In the genomic region with DNA sequence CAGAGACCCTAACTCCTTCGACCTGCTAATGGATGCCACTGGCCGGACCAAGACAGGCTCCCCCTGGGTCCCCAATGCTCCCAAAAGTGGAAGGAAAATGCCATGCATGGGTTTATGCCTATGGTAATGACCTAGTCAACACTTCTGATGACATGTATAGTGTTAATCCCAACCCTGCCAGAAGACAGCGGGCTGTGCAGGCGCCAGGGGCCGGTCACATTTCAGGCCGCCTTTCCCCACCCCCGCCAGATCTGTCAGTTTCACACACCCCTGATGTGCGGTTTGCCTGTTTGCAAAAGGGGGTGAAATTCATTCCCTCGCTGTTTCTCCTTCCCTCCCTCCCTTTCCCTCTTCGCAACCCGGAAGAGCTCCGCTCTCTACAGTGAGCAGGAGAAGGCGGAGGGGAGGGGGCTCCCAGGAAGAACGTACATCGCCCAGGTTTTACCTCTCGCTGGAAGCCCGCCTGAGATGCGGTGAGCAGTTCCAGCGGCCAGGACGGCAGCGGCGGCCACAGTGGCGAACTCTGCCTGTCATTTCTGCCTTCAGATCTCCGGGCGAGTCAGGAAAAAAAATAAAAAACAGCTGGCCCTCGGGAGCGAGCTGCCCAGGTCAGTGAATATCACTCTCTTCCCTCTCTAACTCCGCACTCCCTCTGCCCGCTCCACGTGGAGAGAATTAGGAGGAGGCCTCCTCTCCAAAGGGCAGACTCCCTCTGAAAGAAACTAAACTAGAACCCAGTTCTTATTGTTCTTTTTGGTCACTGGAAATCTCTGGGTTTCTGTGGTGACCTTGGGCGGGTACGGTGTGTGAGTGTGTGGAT, we compare ENCODE assay signal across 8 cellular contexts. TPM values are rescaled to one million over a fixed set of nuclear protein-coding genes. Genes with fewer than 3 reads are reported as not detected.
DNase-seq lines count a peak whose midpoint lies in the region; ATAC-seq and TF ChIP-seq lines count a peak whose summit lies in the region.

No MANE protein-coding gene starts in this region.

- peak overlapping the region; percentile 98 for H2AFZ ChIP-seq in mammary epithelial cell (ENCODE audit: low read depth, low read length)

- H3K9ac ChIP-seq in BLaER1 (no peak overlapping the region), mammary epithelial cell (ENCODE audit: insufficient read depth, low read length) (peak overlapping the region; percentile 48)

- DNase-seq in HL-60 (ENCODE audit: low read depth in 1 of 2, low spot score in 1 of 2) (no peak), mammary epithelial cell (peak; percentile 27), natural killer cell (no peak), cerebellar cortex (ENCODE audit: low spot score) (no peak), GM10248 (ENCODE audit: extremely low spot score) (no peak)

- no peak for TF ChIP-seq CTCF in HL-60 (IDR thresholded peaks at IDR 0.05; ENCODE audit: insufficient read depth, low read length)
- TF ChIP-seq CTCF in mammary epithelial cell (conservative IDR thresholded peaks at IDR 0.05 in 1 of 2, IDR thresholded peaks at IDR 0.05 in 1 of 2; ENCODE audit: extremely low read depth in 1 of 2, insufficient read depth in 1 of 2, low read depth in 1 of 2, low read length in 2 of 2): no peak
- TF ChIP-seq CTCF in natural killer cell (IDR thresholded peaks at IDR 0.05): no peak
- TF ChIP-seq CTCF in GM10248 (IDR thresholded peaks at IDR 0.05; ENCODE audit: control extremely low read depth, extremely low read depth, low read depth, missing control alignments): no peak

- H3K36me3 ChIP-seq in BLaER1 (no peaks in the 10 kb centered on the region), mammary epithelial cell (ENCODE audit: insufficient read depth, low read length) (no peaks in the 10 kb centered on the region)

- H3K27me3 ChIP-seq in BLaER1: peaks cover 100% of the 10 kb centered on the region
- peaks cover 23% of the 10 kb centered on the region for H3K27me3 ChIP-seq in HL-60 (ENCODE audit: insufficient read depth, poor library complexity, severe bottlenecking)
- H3K27me3 ChIP-seq in mammary epithelial cell (ENCODE audit: insufficient read depth, low read length): no peaks in the 10 kb centered on the region

- intact Hi-C loops in mammary epithelial cell (cut with micrococcal nuclease) (no loop called here), natural killer cell (cut with micrococcal nuclease) (no loop called here)

- CTCF ChIA-PET in mammary epithelial cell (lab: Charles Lee; ENCODE audit: low non-redundant PET): interaction anchor here (0.6 kb wide), 2 partner anchors 33 to 227 kb away, joined by 4 to 6 read pairs; a partner anchor contains a TSS
- CTCF ChIA-PET in GM10248 (lab: Yijun Ruan, JAX): interaction anchor here (1.1 to 1.8 kb wide), 4 partner anchors 14 to 1163 kb away, joined by 3 to 4 read pairs (median 4); no protein-coding TSS in a partner anchor

- dilution Hi-C loops in mammary epithelial cell (cut with HindIII; ENCODE audit: low sequenced_read_pairs): no loop called here

- POLR2A ChIA-PET in GM10248 (lab: Yijun Ruan, JAX): no interaction called here

- no peaks in the 10 kb centered on the region for H3K79me2 ChIP-seq in mammary epithelial cell (ENCODE audit: insufficient read depth, low read length)

- H3K27ac Mint-ChIP-seq in natural killer cell: peak overlapping the region; percentile 26 to 46

- in situ Hi-C loops in mammary epithelial cell (cut with MboI; ENCODE audit: low sequenced_read_pairs in 2 of 2): no loop called here

- peaks cover 4% of the 10 kb centered on the region; the same call in 1 of the 2 replicates for H3K9me3 ChIP-seq in BLaER1
- no peaks in the 10 kb centered on the region for H3K9me3 ChIP-seq in mammary epithelial cell (replicated peaks; ENCODE audit: insufficient read depth, low read length)

- peaks cover 96% of the 10 kb centered on the region for H4K20me1 ChIP-seq in BLaER1
- H4K20me1 ChIP-seq in mammary epithelial cell (ENCODE audit: insufficient read depth, low read length): no peaks in the 10 kb centered on the region

- peaks cover 79 to 87% of the 10 kb centered on the region in 2 donors for H3K27me3 Mint-ChIP-seq in natural killer cell (ENCODE audit: low read depth in 2 of 2)

- peak; percentile 26 to 40 (median 36) for ATAC-seq in natural killer cell
- ATAC-seq in HG03378 (IDR thresholded peaks at IDR 0.05; ENCODE audit: unreplicated experiment): no peak
- no peak for ATAC-seq in GM19467 (IDR thresholded peaks at IDR 0.05; ENCODE audit: unreplicated experiment)

- peaks cover 18% of the 10 kb centered on the region; the same call in 1 of the 2 replicates for H3K4me1 ChIP-seq in BLaER1
- peaks cover 15% of the 10 kb centered on the region for H3K4me1 ChIP-seq in mammary epithelial cell (ENCODE audit: insufficient read depth, low read length)

- no peaks in the 10 kb centered on the region for H3K9me3 Mint-ChIP-seq in natural killer cell

- H3K4me3 ChIP-seq in BLaER1 (no peak overlapping the region), HL-60 (replicated peaks; ENCODE audit: insufficient read depth, low read length) (peak overlapping the region; percentile 29), mammary epithelial cell (replicated peaks in 1 of 3; ENCODE audit: insufficient read depth in 1 of 3, low read depth in 2 of 3, low read length in 3 of 3) (peak overlapping the region; percentile 46 to 54 (median 50))

- H3K4me2 ChIP-seq in BLaER1 (peak overlapping the region; percentile 25; the same call in 1 of the 2 replicates), mammary epithelial cell (ENCODE audit: insufficient read depth, low read depth, low read length) (peak overlapping the region; percentile 86)

- peaks cover 57 to 83% of the 10 kb centered on the region in 2 donors for H3K4me1 Mint-ChIP-seq in natural killer cell

- H3K27ac ChIP-seq in BLaER1: no peak overlapping the region
- H3K27ac ChIP-seq in HL-60 (replicated peaks): no peak overlapping the region
- H3K27ac ChIP-seq in mammary epithelial cell (ENCODE audit: insufficient read depth, low read depth, low read length): no peak overlapping the region

- H3K4me3 Mint-ChIP-seq in natural killer cell: peak overlapping the region; percentile 39

- BruUV-seq in mammary epithelial cell (replicated peaks; lab: Mats Ljungman, UMichigan): no TSS peak

- no peaks in the 10 kb centered on the region for H3K36me3 Mint-ChIP-seq in natural killer cell

- WGBS in mammary epithelial cell (ENCODE audit: low coverage, missing lambda C conversion rate): 6% methylated on average over 27 of the region's 32 CpGs

RNA-seq across cellular contexts. Expression of a gene that starts 9.4 kb away (rescaled TPM):
- total RNA-seq in mammary epithelial cell (10 to 100 TPM in 1 of 2 donors, 1 to 10 TPM in 1; 7.7 to 20.6 TPM), natural killer cell (10 to 100 TPM; 50.3 to 92.2 (median 68.8) TPM)
- polyA plus RNA-seq in mammary epithelial cell: 5.3 TPM
- 4.7 TPM for polyA minus RNA-seq in mammary epithelial cell

Comparison
In these comparisons a context has a peak if more than half of its experiments do, and no peak if none do; other contexts are left out.
1. ATAC-seq: peak in natural killer cell (3 of 3); none in HG03378 (single experiment) and GM19467 (single experiment).